27 cellular contexts compared by ENCODE assay signal in genomic region chr4:26943391-26943790, GRCh38.
"Had no signal": no experiment of that assay in that cellular context is flagged by ENCODE, and none has a peak within 500 bp of the region (broad histone marks: within the 10 kb centered on the region; RNA-seq: fewer than 3 reads in every experiment).

No MANE protein-coding gene starts in this region.

- H3K36me3 ChIP-seq: ascending aorta, breast epithelium, colonic mucosa, esophagus squamous epithelium had no signal

- H3K27ac Mint-ChIP-seq: activated CD4-positive, alpha-beta memory T cell treated with anti-CD3 and anti-CD28 coated beads, Interleukin-2, amount 10 ng/mL, durations not matched to agents 7 days and 5 days; activated CD4-positive, alpha-beta T cell treated with anti-CD3 and anti-CD28 coated beads for 36 hours; activated CD4-positive, alpha-beta T cell treated with anti-CD3 and anti-CD28 coated beads, Interleukin-2, amount 10 ng/mL, durations not matched to agents 24 days and 14 days; activated naive CD4-positive, alpha-beta T cell treated with anti-CD3 and anti-CD28 coated beads, Interleukin-2, amount 10 ng/mL, durations not matched to agents 7 days and 5 days; activated naive CD4-positive, alpha-beta T cell treated with anti-CD3 and anti-CD28 coated beads, Interleukin-2, amount 50 U/mL, for 72 hours; activated naive CD8-positive, alpha-beta T cell treated with anti-CD3 and anti-CD28 coated beads, Interleukin-2, amount 10 ng/mL, durations not matched to agents 7 days and 5 days; activated T-cell treated with anti-CD3 and anti-CD28 coated beads, Interleukin-2, amount 50 U/mL, for 24 hours; activated T-cell treated with anti-CD3 and anti-CD28 coated beads, Interleukin-2, amount 50 U/mL, for 72 hours had no signal

- H3K27me3 ChIP-seq: ascending aorta, breast epithelium, colonic mucosa, esophagus squamous epithelium had no signal

- H3K9me3 ChIP-seq: ascending aorta, breast epithelium, colonic mucosa, esophagus squamous epithelium had no signal

- H3K4me3 Mint-ChIP-seq: activated CD4-positive, alpha-beta memory T cell treated with anti-CD3 and anti-CD28 coated beads, Interleukin-2, amount 10 ng/mL, durations not matched to agents 7 days and 5 days; activated CD4-positive, alpha-beta T cell treated with anti-CD3 and anti-CD28 coated beads for 36 hours; activated CD4-positive, alpha-beta T cell treated with anti-CD3 and anti-CD28 coated beads, Interleukin-2, amount 10 ng/mL, durations not matched to agents 24 days and 14 days; activated naive CD4-positive, alpha-beta T cell treated with anti-CD3 and anti-CD28 coated beads, Interleukin-2, amount 10 ng/mL, durations not matched to agents 7 days and 5 days; activated naive CD8-positive, alpha-beta T cell treated with anti-CD3 and anti-CD28 coated beads, Interleukin-2, amount 10 ng/mL, durations not matched to agents 7 days and 5 days; activated T-cell treated with anti-CD3 and anti-CD28 coated beads, Interleukin-2, amount 50 U/mL, for 24 hours; activated T-cell treated with anti-CD3 and anti-CD28 coated beads, Interleukin-2, amount 50 U/mL, for 72 hours had no signal

- H3K9me3 Mint-ChIP-seq: activated naive CD4-positive, alpha-beta T cell treated with anti-CD3 and anti-CD28 coated beads, Interleukin-2, amount 10 ng/mL, durations not matched to agents 7 days and 5 days had no signal

- H3K27me3 Mint-ChIP-seq: activated CD4-positive, alpha-beta memory T cell treated with anti-CD3 and anti-CD28 coated beads, Interleukin-2, amount 10 ng/mL, durations not matched to agents 7 days and 5 days; activated CD4-positive, alpha-beta T cell treated with anti-CD3 and anti-CD28 coated beads for 36 hours; activated CD4-positive, alpha-beta T cell treated with anti-CD3 and anti-CD28 coated beads, Interleukin-2, amount 10 ng/mL, durations not matched to agents 24 days and 14 days; activated naive CD4-positive, alpha-beta T cell treated with anti-CD3 and anti-CD28 coated beads, Interleukin-2, amount 10 ng/mL, durations not matched to agents 7 days and 5 days; activated naive CD8-positive, alpha-beta T cell treated with anti-CD3 and anti-CD28 coated beads, Interleukin-2, amount 10 ng/mL, durations not matched to agents 7 days and 5 days; activated T-cell treated with anti-CD3 and anti-CD28 coated beads, Interleukin-2, amount 50 U/mL, for 24 hours; brain had no signal

- DNase-seq: activated CD4-positive, alpha-beta memory T cell treated with anti-CD3 and anti-CD28 coated beads, Interleukin-2, amount 10 ng/mL, durations not matched to agents 7 days and 5 days; activated CD4-positive, alpha-beta T cell treated with anti-CD3 and anti-CD28 coated beads for 36 hours; activated CD4-positive, alpha-beta T cell treated with anti-CD3 and anti-CD28 coated beads, Interleukin-2, amount 10 ng/mL, durations not matched to agents 24 days and 14 days; activated CD4-positive, alpha-beta T cell treated with anti-CD3 and anti-CD28 coated beads, Interleukin-2, amount 50 U/mL, for 4 hours; activated CD4-positive, CD25-positive, alpha-beta regulatory T cell; activated CD4-positive, CD25-positive, alpha-beta regulatory T cell treated with anti-CD3 and anti-CD28 coated beads, Interleukin-2, amount 50 U/mL, for 72 hours; activated CD8-positive, alpha-beta memory T cell treated with anti-CD3 and anti-CD28 coated beads, Interleukin-2, amount 50 U/mL, for 48 hours; activated gamma-delta T cell; activated naive CD4-positive, alpha-beta T cell; activated naive CD4-positive, alpha-beta T cell treated with anti-CD3 and anti-CD28 coated beads, Interleukin-2, amount 10 ng/mL, durations not matched to agents 7 days and 5 days; activated naive CD8-positive, alpha-beta T cell treated with anti-CD3 and anti-CD28 coated beads, Interleukin-2, amount 10 ng/mL, durations not matched to agents 7 days and 5 days; activated T-cell treated with anti-CD3 and anti-CD28 coated beads for 4 hours; activated T-cell treated with anti-CD3 and anti-CD28 coated beads, Interleukin-2, amount 50 U/mL, for 24 hours; activated T-cell treated with anti-CD3 and anti-CD28 coated beads, Interleukin-2, amount 50 U/mL, for 72 hours; caudate nucleus; cerebellar nuclear complex; colonic mucosa; effector CD8-positive, alpha-beta T cell; esophagus squamous epithelium; foreskin fibroblast; head of caudate nucleus; T-helper 2 cell had no signal

- H3K4me3 ChIP-seq: ascending aorta, breast epithelium, colonic mucosa, esophagus squamous epithelium had no signal

- ATAC-seq: activated CD4-positive, alpha-beta T cell treated with anti-CD3 and anti-CD28 coated beads for 36 hours; activated naive CD4-positive, alpha-beta T cell treated with anti-CD3 and anti-CD28 coated beads, Interleukin-2, amount 50 U/mL, for 72 hours; activated T-cell treated with anti-CD3 and anti-CD28 coated beads, Interleukin-2, amount 50 U/mL, for 72 hours had no signal

- H3K27ac ChIP-seq: ascending aorta, breast epithelium, colonic mucosa, epithelial cell of prostate, esophagus squamous epithelium had no signal

- H3K4me1 ChIP-seq: ascending aorta, breast epithelium, esophagus squamous epithelium had no signal
